In the genomic region with DNA sequence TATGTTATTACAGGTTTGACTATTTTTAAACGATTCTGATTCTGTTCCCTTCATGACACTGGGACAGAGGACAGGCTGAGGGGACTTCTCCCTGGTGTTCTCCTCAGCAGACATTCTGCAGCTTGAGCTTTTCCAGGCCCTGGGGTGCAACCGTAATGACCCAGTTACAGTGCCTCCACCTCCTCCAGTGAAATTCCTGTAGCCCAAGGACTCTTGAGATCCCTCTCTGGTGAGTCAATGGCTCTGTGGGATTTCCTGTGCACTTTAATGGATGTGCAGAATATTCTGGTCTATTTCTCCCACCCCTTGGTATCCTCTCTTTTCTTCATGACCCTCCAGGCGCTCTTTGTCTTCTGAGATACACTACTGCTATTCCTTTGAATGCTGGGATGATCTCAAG, we compare ENCODE assay signal across 23 cellular contexts.
A peak's percentile ranks its signal among the peaks of the same experiment; 100 is the strongest.
DNase-seq lines count a peak whose midpoint lies in the region; FAIRE-seq lines count a peak whose summit lies in the region.
"Had no signal": no experiment of that assay in that cellular context is flagged by ENCODE, and none has a peak within 500 bp of the region (broad histone marks: within the 10 kb centered on the region; RNA-seq: fewer than 3 reads in every experiment).

No MANE protein-coding gene starts in this region.

- H2BK12ac ChIP-seq in trophoblast cell (ENCODE audit: low read length) = peak overlapping the region; percentile 68

- DNase-seq in EH (ENCODE audit: low read depth) (peak; percentile 47), SK-N-MC (ENCODE audit: low read depth, low spot score) (no peak), hepatic stellate cell (ENCODE audit: low spot score) (peak; percentile 20), trophoblast cell (no peak), SJCRH30 (no peak), frontal cortex (ENCODE audit: low spot score in 2 of 2) (no peak)
- DNase-seq in activated T-cell treated with anti-CD3 and anti-CD28 coated beads, Interleukin-2, amount 50 U/mL, for 24 hours = no peak
- DNase-seq in stimulated activated CD4-positive, alpha-beta T cell treated with anti-CD3 and anti-CD28 coated beads, Interleukin-4, amount 100 ng/mL, for 1 hour = no peak
- DNase-seq: BE2C, GDM1, IMR-90, MV-4-11, NCI-H1694 treated with DMSO at 0.1 percent for 48 hours, NCI-H2081 treated with DMSO at 0.1 percent for 48 hours, NCI-H2171 treated with DMSO at 0.1 percent for 48 hours, NCI-H524 treated with DMSO at 0.1 percent for 48 hours had no signal

- no peak overlapping the region for H2AFZ ChIP-seq in trophoblast cell (ENCODE audit: insufficient read depth, low read length, poor library complexity)
- H2AFZ ChIP-seq: GM23338 had no signal

- H3K36me3 Mint-ChIP-seq in activated T-cell treated with anti-CD3 and anti-CD28 coated beads, Interleukin-2, amount 50 U/mL, for 24 hours (ENCODE audit: low read depth) = no peaks in the 10 kb centered on the region

- peak overlapping the region; percentile 9 for H2BK120ac ChIP-seq in trophoblast cell (ENCODE audit: insufficient read depth, low read length, poor library complexity)

- H3K27me3 ChIP-seq in trophoblast cell (ENCODE audit: insufficient read depth, low read length) = no peaks in the 10 kb centered on the region
- H3K27me3 ChIP-seq in SJCRH30 = no peaks in the 10 kb centered on the region

- no peaks in the 10 kb centered on the region for H3K79me2 ChIP-seq in trophoblast cell (ENCODE audit: control insufficient read depth, insufficient read depth, low read length, poor library complexity)

- no peaks in the 10 kb centered on the region for H3K4me1 Mint-ChIP-seq in activated T-cell treated with anti-CD3 and anti-CD28 coated beads, Interleukin-2, amount 50 U/mL, for 24 hours (ENCODE audit: low read depth)

- H2BK5ac ChIP-seq in trophoblast cell (ENCODE audit: low read depth, low read length, poor library complexity) = peak overlapping the region; percentile 44

- no peak overlapping the region for H4K8ac ChIP-seq in trophoblast cell (ENCODE audit: low read depth, low read length)

- H3K27ac Mint-ChIP-seq in activated T-cell treated with anti-CD3 and anti-CD28 coated beads, Interleukin-2, amount 50 U/mL, for 24 hours = no peak overlapping the region
- H3K27ac Mint-ChIP-seq: GM23338 had no signal

- no peak overlapping the region for H3K4me3 Mint-ChIP-seq in activated T-cell treated with anti-CD3 and anti-CD28 coated beads, Interleukin-2, amount 50 U/mL, for 24 hours
- H3K4me3 Mint-ChIP-seq: GM23338 had no signal

- no peaks in the 10 kb centered on the region for H3K9me3 ChIP-seq in SK-N-MC (ENCODE audit: low read depth, low read length)
- H3K9me3 ChIP-seq in trophoblast cell (ENCODE audit: insufficient read depth, low read depth, low read length) = no peaks in the 10 kb centered on the region
- H3K9me3 ChIP-seq in SJCRH30 (replicated peaks) = no peaks in the 10 kb centered on the region
- H3K9me3 ChIP-seq: A549, BE2C, HAP-1 had no signal

- H3K9ac ChIP-seq in SK-N-MC (ENCODE audit: insufficient read length) = no peak overlapping the region
- H3K9ac ChIP-seq in trophoblast cell (ENCODE audit: low read length) = no peak overlapping the region
- H3K9ac ChIP-seq: KMS-11 had no signal

- H3K4me3 ChIP-seq in SK-N-MC (peak overlapping the region; percentile 40; the same call in 1 of the 2 replicates), trophoblast cell (ENCODE audit: low read depth, low read length) (no peak overlapping the region), SJCRH30 (no peak overlapping the region)
- H3K4me3 ChIP-seq: A549, GM23338, HAP-1 had no signal

- H3K23ac ChIP-seq in trophoblast cell (ENCODE audit: low read length) = no peak overlapping the region

- H3K36me3 ChIP-seq in SK-N-MC (ENCODE audit: insufficient read depth, low read length) (no peaks in the 10 kb centered on the region), trophoblast cell (ENCODE audit: control insufficient read depth in 1 of 2, insufficient read depth in 2 of 2, low read length in 2 of 2) (no peaks in the 10 kb centered on the region), SJCRH30 (no peaks in the 10 kb centered on the region)
- H3K36me3 ChIP-seq: BE2C, HAP-1 had no signal

- no peaks in the 10 kb centered on the region for H3K27me3 Mint-ChIP-seq in activated T-cell treated with anti-CD3 and anti-CD28 coated beads, Interleukin-2, amount 50 U/mL, for 24 hours

- no peak overlapping the region for H4K91ac ChIP-seq in trophoblast cell (ENCODE audit: low read depth, low read length)

- H3K9me3 Mint-ChIP-seq in activated T-cell treated with anti-CD3 and anti-CD28 coated beads, Interleukin-2, amount 50 U/mL, for 24 hours = no peaks in the 10 kb centered on the region
- H3K9me3 Mint-ChIP-seq: GM23338 had no signal

- WGBS in trophoblast cell (ENCODE audit: extremely low coverage, insufficient coverage, insufficient read length) = no CpG with 5 or more reads among the region's 3 CpGs

- no peak overlapping the region for H3K4me2 ChIP-seq in trophoblast cell (ENCODE audit: low read length)
- H3K4me2 ChIP-seq: A549, GM23338, KMS-11 had no signal

- no peak overlapping the region for H4K12ac ChIP-seq in trophoblast cell (ENCODE audit: low read depth, low read length)

- FAIRE-seq in frontal cortex (lab: Jason Lieb, UNC) = no peak
- FAIRE-seq: A549, GM18507, HTR-8/SVneo, RCC 7860 had no signal

- no peak overlapping the region for H3K4ac ChIP-seq in trophoblast cell (ENCODE audit: low read depth, low read length)

- H3K79me1 ChIP-seq in trophoblast cell (ENCODE audit: low read length) = peaks cover 17% of the 10 kb centered on the region

- H3K4me1 ChIP-seq in trophoblast cell (ENCODE audit: control insufficient read depth in 1 of 2, insufficient read depth in 2 of 2, low read length in 2 of 2) (peaks cover 3 to 11% of the 10 kb centered on the region in 2 experiments), SJCRH30 (no peaks in the 10 kb centered on the region)
- H3K4me1 ChIP-seq: A549, BE2C, HAP-1 had no signal

- no peak overlapping the region for H3K14ac ChIP-seq in trophoblast cell (ENCODE audit: low read length)

- no peak overlapping the region for H2AK5ac ChIP-seq in trophoblast cell (ENCODE audit: low read length)

- H3K27ac ChIP-seq in SK-N-MC (no peak overlapping the region), trophoblast cell (ENCODE audit: low read depth, low read length) (peak overlapping the region; percentile 68), SJCRH30 (no peak overlapping the region)
- H3K27ac ChIP-seq: A549, KMS-11 had no signal

- H3K18ac ChIP-seq in trophoblast cell (ENCODE audit: low read length) = no peak overlapping the region

Comparison
In these comparisons a context has a peak if more than half of its experiments do, and no peak if none do; other contexts are left out.
1. DNase-seq: peak in EH (single experiment) and hepatic stellate cell (single experiment); none in SK-N-MC (single experiment), trophoblast cell (0 of 2), activated T-cell treated with anti-CD3 and anti-CD28 coated beads, Interleukin-2, amount 50 U/mL, for 24 hours (single experiment), SJCRH30 (0 of 2), frontal cortex (0 of 2) and stimulated activated CD4-positive, alpha-beta T cell treated with anti-CD3 and anti-CD28 coated beads, Interleukin-4, amount 100 ng/mL, for 1 hour (single experiment).